ENCODE assay signal across 13 cellular contexts in the genomic region with DNA sequence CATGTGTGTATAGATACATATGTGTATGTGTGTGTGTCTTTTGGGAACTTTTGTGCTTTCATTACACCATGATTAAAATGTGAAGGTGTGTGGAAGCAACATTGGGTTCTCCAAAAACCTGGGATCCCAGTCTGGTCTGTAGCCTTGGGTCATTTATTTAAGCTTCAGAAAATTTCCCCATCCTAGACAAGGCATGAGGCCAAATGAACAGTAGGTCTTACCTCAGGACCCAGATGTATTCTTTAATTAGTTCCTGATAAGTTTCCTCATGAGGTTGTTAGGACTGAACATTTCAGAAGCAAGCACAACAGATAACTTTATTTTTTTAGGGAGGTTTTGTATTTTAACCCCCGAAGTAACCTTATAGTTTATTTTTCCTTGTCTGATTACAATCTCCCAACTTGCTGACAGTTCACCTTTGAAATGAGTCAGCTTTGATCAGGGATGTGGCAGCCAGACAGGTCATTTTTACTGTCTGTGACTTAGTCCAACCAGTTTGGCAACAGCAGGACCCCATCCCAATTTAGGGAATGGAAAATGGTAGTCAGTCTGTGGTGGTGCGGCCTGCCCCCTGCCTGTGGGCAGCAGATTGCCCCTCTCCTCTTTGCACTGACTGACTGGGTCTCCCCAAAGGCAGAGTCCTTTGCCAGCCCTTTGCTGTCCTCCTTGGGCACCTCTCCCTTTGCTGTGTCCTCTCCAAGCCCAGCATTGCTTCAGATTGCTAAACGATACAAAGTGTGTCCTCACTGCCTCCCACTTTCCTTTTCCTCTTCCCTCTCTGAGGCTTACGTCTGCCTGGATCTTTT.
DNase-seq lines count a peak whose midpoint lies in the region; ATAC-seq and TF ChIP-seq lines count a peak whose summit lies in the region.
"Had no signal": no experiment of that assay in that cellular context is flagged by ENCODE, and none has a peak within 500 bp of the region (broad histone marks: within the 10 kb centered on the region; RNA-seq: fewer than 3 reads in every experiment).

No MANE protein-coding gene starts in this region.

- H3K36me3 ChIP-seq in right lobe of liver, result no peaks in the 10 kb centered on the region

- no peak overlapping the region for H3K27ac Mint-ChIP-seq in activated naive CD4-positive, alpha-beta T cell treated with anti-CD3 and anti-CD28 coated beads, Interleukin-2, amount 10 ng/mL, durations not matched to agents 7 days and 5 days
- H3K27ac Mint-ChIP-seq in activated CD4-positive, alpha-beta T cell treated with anti-CD3 and anti-CD28 coated beads, Interleukin-2, amount 10 ng/mL, durations not matched to agents 7 days and 5 days, result no peak overlapping the region
- H3K27ac Mint-ChIP-seq: B cell; stimulated activated naive CD8-positive, alpha-beta T cell treated with anti-CD3 and anti-CD28 coated beads, Interleukin-15, Interleukin-2, amounts not matched to agents 100 ng/mL and 50 ng/mL, for 24 hours; T-helper 17 cell had no signal

- peak overlapping the region; percentile 5 to 78 (median 73) for H3K27ac ChIP-seq in right lobe of liver

- peaks cover 20% of the 10 kb centered on the region for H3K27me3 Mint-ChIP-seq in activated naive CD4-positive, alpha-beta T cell treated with anti-CD3 and anti-CD28 coated beads, Interleukin-2, amount 10 ng/mL, durations not matched to agents 7 days and 5 days
- H3K27me3 Mint-ChIP-seq in activated CD4-positive, alpha-beta T cell treated with anti-CD3 and anti-CD28 coated beads, Interleukin-2, amount 10 ng/mL, durations not matched to agents 7 days and 5 days, result peaks cover 3% of the 10 kb centered on the region

- TF ChIP-seq POLR2A in right lobe of liver (IDR thresholded peaks at IDR 0.05), result no peak

- CTCF ChIA-PET in activated naive CD4-positive, alpha-beta T cell treated with anti-CD3 and anti-CD28 coated beads, Interleukin-2, amount 10 ng/mL, durations not matched to agents 7 days and 5 days (lab: Charles Lee), result no interaction called here
- CTCF ChIA-PET in activated CD4-positive, alpha-beta T cell treated with anti-CD3 and anti-CD28 coated beads, Interleukin-2, amount 10 ng/mL, durations not matched to agents 7 days and 5 days (lab: Charles Lee), result no interaction called here

- intact Hi-C loops in right lobe of liver (cut with DNase I), result no loop called here

- H3K27me3 ChIP-seq in right lobe of liver, result no peaks in the 10 kb centered on the region

- WGBS in right lobe of liver (ENCODE audit: insufficient coverage, low coverage, low lambda C conversion rate, missing lambda C conversion rate), result 32% methylated on average over 4 of the region's 4 CpGs

- POLR2A ChIA-PET in activated CD4-positive, alpha-beta T cell treated with anti-CD3 and anti-CD28 coated beads, Interleukin-2, amount 10 ng/mL, durations not matched to agents 7 days and 5 days (lab: Charles Lee), result no interaction called here

- no peaks in the 10 kb centered on the region for H3K9me3 Mint-ChIP-seq in activated naive CD4-positive, alpha-beta T cell treated with anti-CD3 and anti-CD28 coated beads, Interleukin-2, amount 10 ng/mL, durations not matched to agents 7 days and 5 days
- no peaks in the 10 kb centered on the region for H3K9me3 Mint-ChIP-seq in activated CD4-positive, alpha-beta T cell treated with anti-CD3 and anti-CD28 coated beads, Interleukin-2, amount 10 ng/mL, durations not matched to agents 7 days and 5 days
- H3K9me3 Mint-ChIP-seq: stimulated activated naive CD8-positive, alpha-beta T cell treated with anti-CD3 and anti-CD28 coated beads, Interleukin-15, Interleukin-2, amounts not matched to agents 100 ng/mL and 50 ng/mL, for 24 hours had no signal

- no peak overlapping the region for H3K4me3 Mint-ChIP-seq in activated naive CD4-positive, alpha-beta T cell treated with anti-CD3 and anti-CD28 coated beads, Interleukin-2, amount 10 ng/mL, durations not matched to agents 7 days and 5 days
- no peak overlapping the region for H3K4me3 Mint-ChIP-seq in activated CD4-positive, alpha-beta T cell treated with anti-CD3 and anti-CD28 coated beads, Interleukin-2, amount 10 ng/mL, durations not matched to agents 7 days and 5 days
- H3K4me3 Mint-ChIP-seq: B cell; stimulated activated naive CD8-positive, alpha-beta T cell treated with anti-CD3 and anti-CD28 coated beads, Interleukin-15, Interleukin-2, amounts not matched to agents 100 ng/mL and 50 ng/mL, for 24 hours; T-helper 17 cell had no signal

- no peak overlapping the region for H3K4me3 ChIP-seq in AG10803 (ENCODE audit: low read length)
- H3K4me3 ChIP-seq in choroid plexus epithelial cell (ENCODE audit: low read depth, low read length), result no peak overlapping the region
- H3K4me3 ChIP-seq in right lobe of liver, result no peak overlapping the region

- peaks cover 0 to 58% (median 27%) of the 10 kb centered on the region in 4 donors for H3K4me1 ChIP-seq in right lobe of liver

- no peaks in the 10 kb centered on the region for H3K36me3 Mint-ChIP-seq in activated naive CD4-positive, alpha-beta T cell treated with anti-CD3 and anti-CD28 coated beads, Interleukin-2, amount 10 ng/mL, durations not matched to agents 7 days and 5 days
- no peaks in the 10 kb centered on the region for H3K36me3 Mint-ChIP-seq in activated CD4-positive, alpha-beta T cell treated with anti-CD3 and anti-CD28 coated beads, Interleukin-2, amount 10 ng/mL, durations not matched to agents 7 days and 5 days (ENCODE audit: low read depth)

- no peaks in the 10 kb centered on the region for H3K9me3 ChIP-seq in right lobe of liver

- ATAC-seq in right lobe of liver, result peak; percentile 59 to 77 (median 65)
- no peak for ATAC-seq in HG03442 (IDR thresholded peaks at IDR 0.05; ENCODE audit: unreplicated experiment)
- ATAC-seq: T-helper 17 cell had no signal

- peak; percentile 51 for DNase-seq in AG10803 (ENCODE audit: low read depth)
- DNase-seq in choroid plexus epithelial cell (ENCODE audit: low read depth), result peak; percentile 16
- DNase-seq in right lobe of liver, result no peak
- DNase-seq in amygdala (lab: John Stamatoyannopoulos, UW), result no peak
- DNase-seq in activated naive CD4-positive, alpha-beta T cell treated with anti-CD3 and anti-CD28 coated beads, Interleukin-2, amount 10 ng/mL, durations not matched to agents 7 days and 5 days, result no peak
- no peak for DNase-seq in activated CD4-positive, alpha-beta T cell treated with anti-CD3 and anti-CD28 coated beads, Interleukin-2, amount 10 ng/mL, durations not matched to agents 7 days and 5 days
- DNase-seq: activated CD4-positive, alpha-beta T cell treated with anti-CD3 and anti-CD28 coated beads for 4 hours; GDM1; T-helper 17 cell had no signal

- TF ChIP-seq CTCF in AG10803 (conservative IDR thresholded peaks at IDR 0.05; ENCODE audit: low read length) (0 out of 2 replicates have a peak, but pooled peaks have one; percentile 6), LNCAP (IDR thresholded peaks at IDR 0.05) (peak; percentile 33; the same call in 1 of the 2 replicates), choroid plexus epithelial cell (conservative IDR thresholded peaks at IDR 0.05; ENCODE audit: low read depth, low read length) (peak; percentile 47), right lobe of liver (IDR thresholded peaks at IDR 0.05) (peak in 2 of 4 donors; percentile 8 to 24)

- H3K4me1 Mint-ChIP-seq in activated naive CD4-positive, alpha-beta T cell treated with anti-CD3 and anti-CD28 coated beads, Interleukin-2, amount 10 ng/mL, durations not matched to agents 7 days and 5 days, result no peaks in the 10 kb centered on the region
- H3K4me1 Mint-ChIP-seq in activated CD4-positive, alpha-beta T cell treated with anti-CD3 and anti-CD28 coated beads, Interleukin-2, amount 10 ng/mL, durations not matched to agents 7 days and 5 days, result no peaks in the 10 kb centered on the region
- H3K4me1 Mint-ChIP-seq: B cell had no signal

Comparison
In these comparisons a context has a peak if more than half of its experiments do, and no peak if none do; other contexts are left out.
1. DNase-seq: peak in AG10803 (single experiment) and choroid plexus epithelial cell (single experiment); none in right lobe of liver (0 of 3), amygdala (0 of 56), activated naive CD4-positive, alpha-beta T cell treated with anti-CD3 and anti-CD28 coated beads, Interleukin-2, amount 10 ng/mL, durations not matched to agents 7 days and 5 days (single experiment) and activated CD4-positive, alpha-beta T cell treated with anti-CD3 and anti-CD28 coated beads, Interleukin-2, amount 10 ng/mL, durations not matched to agents 7 days and 5 days (single experiment).